11 cellular contexts compared by ENCODE assay signal in the genomic region with DNA sequence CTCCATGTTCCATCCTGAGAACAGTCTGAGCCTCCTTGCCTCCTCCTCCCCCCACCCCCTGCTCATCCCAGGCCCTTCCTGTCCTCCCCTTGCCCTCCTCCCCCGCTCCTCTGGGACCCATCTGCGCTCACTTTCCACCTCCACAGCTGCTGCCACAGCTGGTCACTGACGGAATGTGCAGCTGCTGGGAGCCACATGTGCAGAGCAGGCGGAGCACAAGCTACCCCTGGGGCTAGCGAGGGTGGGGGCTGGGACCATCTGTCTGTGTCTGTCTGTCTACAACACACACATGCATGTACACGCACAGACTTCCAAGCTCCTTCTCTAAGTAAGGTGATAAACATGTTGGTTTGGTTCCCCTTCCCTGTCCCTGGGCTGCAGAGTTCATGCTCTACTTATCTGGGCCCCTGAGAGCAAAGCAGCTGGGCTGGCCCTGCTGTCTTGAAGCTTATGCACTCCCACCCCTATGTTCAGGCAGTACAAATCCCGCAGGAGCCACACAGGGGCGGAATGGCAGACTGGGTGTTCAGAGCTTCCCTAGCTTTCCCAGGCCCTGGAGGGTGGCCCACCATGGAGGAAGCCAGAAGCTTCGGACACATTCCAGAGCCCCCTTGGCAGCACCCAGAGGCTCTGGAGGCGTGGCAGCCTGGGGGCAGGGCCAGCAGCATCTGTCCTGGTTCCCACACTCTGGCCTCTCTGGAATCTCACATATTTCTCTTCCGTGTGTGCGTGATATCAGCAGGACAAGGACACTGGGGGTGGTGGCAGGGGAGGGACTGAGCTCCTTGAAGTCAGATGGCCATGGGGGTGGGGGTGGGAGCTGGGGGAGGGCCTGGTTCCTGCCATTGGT. TPM values are rescaled to one million over a fixed set of nuclear protein-coding genes. Genes with fewer than 3 reads are reported as not detected.
A peak's percentile ranks its signal among the peaks of the same experiment; 100 is the strongest.
DNase-seq lines count a peak whose midpoint lies in the region; ATAC-seq and TF ChIP-seq lines count a peak whose summit lies in the region.
"Had no signal": no experiment of that assay in that cellular context is flagged by ENCODE, and none has a peak within 500 bp of the region (broad histone marks: within the 10 kb centered on the region; RNA-seq: fewer than 3 reads in every experiment).

No MANE protein-coding gene starts in this region.

- no peak for TF ChIP-seq CTCF in cardiac muscle cell (IDR thresholded peaks at IDR 0.05; ENCODE audit: low read depth, low read length)
- no peak for TF ChIP-seq CTCF in psoas muscle (IDR thresholded peaks at IDR 0.05)

- H3K9ac ChIP-seq in SK-N-MC (ENCODE audit: insufficient read length): no peak overlapping the region

- DNase-seq in Daoy (ENCODE audit: low read depth): peak; percentile 54
- no peak for DNase-seq in SK-N-MC (ENCODE audit: low read depth, low spot score)
- DNase-seq in cardiac muscle cell (ENCODE audit: low read depth in 1 of 2, low spot score in 1 of 2): peak; percentile 56 to 87
- peak; percentile 79 to 89 for DNase-seq in psoas muscle
- DNase-seq in SKM-1 treated with dmso at 0.1 percent for 144 hours (lab: John Stamatoyannopoulos, UW; ENCODE audit: unreplicated experiment): no peak
- no peak for DNase-seq in stimulated activated CD4-positive, alpha-beta T cell treated with anti-CD3 and anti-CD28 coated beads, Interleukin-1b, Interleukin-23, amount 100 ng/mL, for 48 hours
- DNase-seq: activated T-cell treated with anti-CD3 and anti-CD28 coated beads, Interleukin-2, amount 50 U/mL, for 72 hours had no signal

- H3K27me3 ChIP-seq in cardiac muscle cell: peaks cover 13% of the 10 kb centered on the region
- H3K27me3 ChIP-seq in psoas muscle (ENCODE audit: insufficient read depth in 3 of 3, low read length in 2 of 3): no peaks in the 10 kb centered on the region

- intact Hi-C loops in psoas muscle (cut with DNase I): no loop called here

- peak overlapping the region; percentile 38 for H3K4me3 ChIP-seq in SK-N-MC
- H3K4me3 ChIP-seq in cardiac muscle cell: no peak overlapping the region
- no peak overlapping the region for H3K4me3 ChIP-seq in psoas muscle
- H3K4me3 ChIP-seq: lung had no signal

- H3K27ac ChIP-seq in SK-N-MC (no peak overlapping the region), cardiac muscle cell (peak overlapping the region; percentile 61), psoas muscle (peak overlapping the region; percentile 46)

- 46 to 54% (median 52%) methylated on average over 12 of the region's 12 CpGs for WGBS in psoas muscle, 3 donors

- peak; percentile 46 to 68 (median 60) for ATAC-seq in psoas muscle
- no peak for ATAC-seq in HG03025 (IDR thresholded peaks at IDR 0.05; ENCODE audit: low FRiP score, unreplicated experiment)
- no peak for ATAC-seq in GM21367 (IDR thresholded peaks at IDR 0.05; ENCODE audit: unreplicated experiment)
- ATAC-seq: activated T-cell treated with anti-CD3 and anti-CD28 coated beads, Interleukin-2, amount 50 U/mL, for 72 hours had no signal

- H3K4me1 ChIP-seq in cardiac muscle cell (ENCODE audit: low read depth) (peaks cover 9% of the 10 kb centered on the region), psoas muscle (peaks cover 18% of the 10 kb centered on the region)

- H3K36me3 ChIP-seq in SK-N-MC (ENCODE audit: insufficient read depth, low read length) (no peaks in the 10 kb centered on the region), cardiac muscle cell (no peaks in the 10 kb centered on the region), psoas muscle (ENCODE audit: insufficient read depth in 1 of 2, low read depth in 1 of 2) (no peaks in the 10 kb centered on the region)

- no peaks in the 10 kb centered on the region for H3K9me3 ChIP-seq in SK-N-MC (ENCODE audit: low read depth, low read length)
- no peaks in the 10 kb centered on the region for H3K9me3 ChIP-seq in cardiac muscle cell (ENCODE audit: low read depth)
- H3K9me3 ChIP-seq in psoas muscle: no peaks in the 10 kb centered on the region

RNA-seq across cellular contexts. Expression of gene HEYL, which starts 7.0 kb away (rescaled TPM):
- not detected in 2 replicates for total RNA-seq in Daoy (2014; rRNA removed; shearing (Covaris generic))
- total RNA-seq in cardiac muscle cell (0.71 and 0.88 TPM in 2 replicates), psoas muscle (10 to 100 TPM in 1 of 4 donors, 1 to 10 TPM in 3; 4.1 to 10.0 (median 6.5) TPM)
- polyA plus RNA-seq in cardiac muscle cell (1.0 TPM in 2 replicates), psoas muscle (1 to 10 TPM; 2.1 to 5.8 (median 3.2) TPM)

RNA-seq across cellular contexts. Expression of gene NT5C1A, which starts 25.4 kb away (rescaled TPM):
- not detected in 2 replicates for total RNA-seq in Daoy (2014; rRNA removed; shearing (Covaris generic))
- total RNA-seq in cardiac muscle cell (1.8 TPM in 1 of 2 replicates, not detected in the other), psoas muscle (100 to 1,000 TPM in 1 of 4 donors, 10 to 100 TPM in 3; 35.0 to 112 (median 63.3) TPM)
- polyA plus RNA-seq in cardiac muscle cell (0.16 TPM in 1 of 2 replicates, not detected in the other), psoas muscle (1 to 10 TPM; 1.2 to 7.7 (median 2.3) TPM)
- total RNA-seq: lung, NCI-H460 had no signal
- polyA plus RNA-seq: lung had no signal

RNA-seq across cellular contexts. Expression of gene HPCAL4, which starts 44.8 kb away (rescaled TPM):
- 0.03 and 0.29 TPM in 2 replicates for total RNA-seq in Daoy (2014; rRNA removed; shearing (Covaris generic))
- total RNA-seq in cardiac muscle cell: 0.04 and 0.09 TPM in 2 replicates
- polyA plus RNA-seq in cardiac muscle cell: 0.06 TPM in 1 of 2 replicates, not detected in the other
- total RNA-seq in psoas muscle: 1 to 10 TPM; 1.3 to 9.4 (median 3.1) TPM
- 1 to 10 TPM in 2 of 3 donors, under 1 TPM in 1; 0.29 to 3.2 (median 1.3) TPM for polyA plus RNA-seq in psoas muscle

Comparison
In these comparisons a context has a peak if more than half of its experiments do, and no peak if none do; other contexts are left out.
1. DNase-seq: peak in Daoy (single experiment), cardiac muscle cell (2 of 2) and psoas muscle (2 of 2); none in SK-N-MC (single experiment), SKM-1 treated with dmso at 0.1 percent for 144 hours (single experiment) and stimulated activated CD4-positive, alpha-beta T cell treated with anti-CD3 and anti-CD28 coated beads, Interleukin-1b, Interleukin-23, amount 100 ng/mL, for 48 hours (single experiment).
2. ATAC-seq: peak in psoas muscle (4 of 4); none in HG03025 (single experiment) and GM21367 (single experiment).
3. RNA of gene NT5C1A, which starts 25.4 kb away (total RNA-seq): 35.0 to 112 TPM in psoas muscle; not detected in Daoy and 1.8 TPM in cardiac muscle cell; every median in the first group is over 10 times any median in the second.